8 cellular contexts compared by ENCODE assay signal in genomic region chr20:54208492-54209044, GRCh38. TPM values are rescaled to one million over a fixed set of nuclear protein-coding genes. Genes with fewer than 3 reads are reported as not detected.
DNase-seq lines count a peak whose midpoint lies in the region; ATAC-seq and TF ChIP-seq lines count a peak whose summit lies in the region.

No MANE protein-coding gene starts in this region.

- H3K27me3 Mint-ChIP-seq in activated naive CD4-positive, alpha-beta T cell treated with anti-CD3 and anti-CD28 coated beads for 36 hours (ENCODE audit: low read depth) = no peaks in the 10 kb centered on the region
- H3K27me3 Mint-ChIP-seq in chondrocyte (ENCODE audit: low read depth) = no peaks in the 10 kb centered on the region

- H3K9me3 ChIP-seq in OCI-LY7 (ENCODE audit: low read length) (no peaks in the 10 kb centered on the region), lower lobe of right lung (no peaks in the 10 kb centered on the region), tibial nerve (no peaks in the 10 kb centered on the region)

- CTCF ChIA-PET in activated naive CD4-positive, alpha-beta T cell treated with anti-CD3 and anti-CD28 coated beads for 36 hours (lab: Charles Lee) = interaction anchor here (0.9 to 2.2 kb wide), 7 partner anchors 9 to 439 kb away, joined by 3 to 8 read pairs (median 6); no protein-coding TSS in a partner anchor
- CTCF ChIA-PET in OCI-LY7 (lab: Charles Lee; ENCODE audit: unreplicated experiment) = interaction anchor here (0.6 to 1.5 kb wide), 3 partner anchors 9 to 64 kb away, joined by 3 to 7 read pairs (median 3); no protein-coding TSS in a partner anchor

- BruUV-seq in OCI-LY7 (replicated peaks; lab: Mats Ljungman, UMichigan) = no TSS peak

- peaks cover 7% of the 10 kb centered on the region for H3K36me3 Mint-ChIP-seq in activated naive CD4-positive, alpha-beta T cell treated with anti-CD3 and anti-CD28 coated beads for 36 hours (ENCODE audit: low read depth)
- H3K36me3 Mint-ChIP-seq in chondrocyte (ENCODE audit: low read depth) = no peaks in the 10 kb centered on the region

- TF ChIP-seq POLR2A in tibial nerve (IDR thresholded peaks at IDR 0.05) = no peak

- peaks cover 4% of the 10 kb centered on the region for H4K20me1 ChIP-seq in OCI-LY7 (ENCODE audit: insufficient read depth, low read length)

- TF ChIP-seq CTCF in OCI-LY7 (conservative IDR thresholded peaks at IDR 0.05; ENCODE audit: low read length) = no peak
- no peak for TF ChIP-seq CTCF in chondrocyte (IDR thresholded peaks at IDR 0.05)
- no peak for TF ChIP-seq CTCF in lower lobe of right lung (IDR thresholded peaks at IDR 0.05)
- TF ChIP-seq CTCF in tibial nerve (IDR thresholded peaks at IDR 0.05) = no peak

- TF ChIP-seq EP300 in tibial nerve (IDR thresholded peaks at IDR 0.05) = no peak

- peak overlapping the region; percentile 93 for H3K4me2 ChIP-seq in OCI-LY7 (ENCODE audit: low read length)

- no peaks in the 10 kb centered on the region for H3K9me2 ChIP-seq in OCI-LY7 (ENCODE audit: insufficient read depth, low read length)

- H3K27ac ChIP-seq in OCI-LY7 (ENCODE audit: low read depth, low read length, poor library complexity, severe bottlenecking) (peak overlapping the region; percentile 52), lower lobe of right lung (peak overlapping the region; percentile 99), tibial nerve (peak overlapping the region; percentile 90 to 100 (median 98))

- ATAC-seq in HG02678 (IDR thresholded peaks at IDR 0.05; ENCODE audit: unreplicated experiment) = peak; percentile 7
- peak; percentile 5 to 14 for ATAC-seq in lower lobe of right lung

- peaks cover 8% of the 10 kb centered on the region for H3K4me1 ChIP-seq in OCI-LY7 (ENCODE audit: insufficient read depth, low read length, poor library complexity, severe bottlenecking)
- H3K4me1 ChIP-seq in lower lobe of right lung = peaks cover 18% of the 10 kb centered on the region
- H3K4me1 ChIP-seq in tibial nerve = peaks cover 0 to 41% (median 11%) of the 10 kb centered on the region in 4 donors

- POLR2A ChIA-PET in OCI-LY7 (lab: Charles Lee) = interaction anchor here (0.8 to 1.5 kb wide), 3 partner anchors 38 to 54 kb away, joined by 3 read pairs; no protein-coding TSS in a partner anchor

- H3K27ac Mint-ChIP-seq in activated naive CD4-positive, alpha-beta T cell treated with anti-CD3 and anti-CD28 coated beads for 36 hours = peak overlapping the region; percentile 77
- H3K27ac Mint-ChIP-seq in chondrocyte (ENCODE audit: unreplicated experiment) = peak overlapping the region; percentile 82

- H2AFZ ChIP-seq in OCI-LY7 (ENCODE audit: low read length) = peak overlapping the region; percentile 54

- H3K4me3 ChIP-seq in OCI-LY7 (ENCODE audit: low read depth, low read length, poor library complexity, severe bottlenecking) (peak overlapping the region; percentile 80), lower lobe of right lung (peak overlapping the region; percentile 99), tibial nerve (peak overlapping the region; percentile 61 to 95 (median 93))

- peaks cover 42% of the 10 kb centered on the region for H3K4me1 Mint-ChIP-seq in activated naive CD4-positive, alpha-beta T cell treated with anti-CD3 and anti-CD28 coated beads for 36 hours (ENCODE audit: low read depth)
- peaks cover 26% of the 10 kb centered on the region for H3K4me1 Mint-ChIP-seq in chondrocyte (ENCODE audit: low read depth)

- no peaks in the 10 kb centered on the region for H3K9me3 Mint-ChIP-seq in activated naive CD4-positive, alpha-beta T cell treated with anti-CD3 and anti-CD28 coated beads for 36 hours
- no peaks in the 10 kb centered on the region for H3K9me3 Mint-ChIP-seq in chondrocyte (ENCODE audit: low read depth)

- H3K36me3 ChIP-seq in OCI-LY7 (ENCODE audit: insufficient read depth, low read length) (peaks cover 14% of the 10 kb centered on the region; the same call in 1 of the 2 replicates), lower lobe of right lung (no peaks in the 10 kb centered on the region), tibial nerve (peaks cover 0 to 12% (median 0%) of the 10 kb centered on the region in 3 donors)

- H3K4me3 Mint-ChIP-seq in activated naive CD4-positive, alpha-beta T cell treated with anti-CD3 and anti-CD28 coated beads for 36 hours = peak overlapping the region; percentile 85
- peak overlapping the region; percentile 78 for H3K4me3 Mint-ChIP-seq in chondrocyte (ENCODE audit: unreplicated experiment)

- 0 to 1% methylated on average over 12 of the region's 15 CpGs for WGBS in tibial nerve, 2 donors

- H3K27me3 ChIP-seq in lower lobe of right lung (ENCODE audit: low read depth) (no peaks in the 10 kb centered on the region), tibial nerve (no peaks in the 10 kb centered on the region)

- intact Hi-C loops in activated naive CD4-positive, alpha-beta T cell treated with anti-CD3 and anti-CD28 coated beads for 36 hours (cut with micrococcal nuclease) = loop anchor here (1.0 to 5.0 kb wide), 4 partner anchors 13 to 631 kb away; no protein-coding TSS in a partner anchor
- intact Hi-C loops in OCI-LY7 (cut with micrococcal nuclease; ENCODE audit: unreplicated experiment) = loop anchor here (5.0 kb wide), 1 partner anchor 266 kb away; no protein-coding TSS in a partner anchor
- intact Hi-C loops in lower lobe of right lung (cut with DNase I) = no loop called here

- peak; percentile 37 for DNase-seq in activated naive CD4-positive, alpha-beta T cell treated with anti-CD3 and anti-CD28 coated beads for 36 hours
- no peak for DNase-seq in activated naive CD4-positive, alpha-beta T cell (lab: John Stamatoyannopoulos, UW)
- peak; percentile 43 for DNase-seq in OCI-LY7 (ENCODE audit: low spot score)
- DNase-seq in chondrocyte (ENCODE audit: low spot score) = no peak
- no peak for DNase-seq in lower lobe of right lung
- DNase-seq in tibial nerve (ENCODE audit: low spot score in 2 of 2) = no peak
- DNase-seq in foreskin melanocyte = no peak

- peaks cover 18% of the 10 kb centered on the region for H3K79me2 ChIP-seq in OCI-LY7 (ENCODE audit: insufficient read depth, low read depth, low read length)

RNA-seq across cellular contexts. Expression of gene PFDN4, which starts 0.7 kb away (rescaled TPM):
- 10 to 100 TPM; 48.8 to 53.3 TPM for total RNA-seq in activated naive CD4-positive, alpha-beta T cell treated with anti-CD3 and anti-CD28 coated beads for 36 hours
- total RNA-seq in OCI-LY7 (2014; rRNA removed; shearing (Covaris generic)) = 40.7 and 52.5 TPM in 2 replicates
- total RNA-seq in OCI-LY7 (2022) = 29.7 and 36.8 TPM in 2 replicates
- total RNA-seq in chondrocyte = 17.3 to 23.5 TPM (median 18.6 TPM) in 3 replicates
- total RNA-seq in lower lobe of right lung = 15.3 TPM
- total RNA-seq in tibial nerve = 100 to 1,000 TPM in 2 of 4 donors, 10 to 100 TPM in 2; 60.0 to 108 (median 85.1) TPM

RNA-seq across cellular contexts. Expression of gene CYP24A1, which starts 34.8 kb away (rescaled TPM):
- not detected for total RNA-seq in activated naive CD4-positive, alpha-beta T cell treated with anti-CD3 and anti-CD28 coated beads for 36 hours
- total RNA-seq in OCI-LY7 (2014; rRNA removed; shearing (Covaris generic)) = not detected in 2 replicates
- total RNA-seq in OCI-LY7 (2022) (not detected in 2 replicates), chondrocyte (not detected in 3 replicates), lower lobe of right lung (0.21 TPM), tibial nerve (not detected)

Comparison
In these comparisons a context has a peak if more than half of its experiments do, and no peak if none do; other contexts are left out.
1. DNase-seq: peak in activated naive CD4-positive, alpha-beta T cell treated with anti-CD3 and anti-CD28 coated beads for 36 hours (single experiment) and OCI-LY7 (single experiment); none in activated naive CD4-positive, alpha-beta T cell (0 of 4), chondrocyte (single experiment), lower lobe of right lung (single experiment), tibial nerve (0 of 2) and foreskin melanocyte (single experiment).
2. Peak in every context shown above with its lines, with median percentiles within 50 percentile points of each other: H3K27ac ChIP-seq and H3K4me3 ChIP-seq.